ENCODE assay signal across 20 cellular contexts in genomic region chr11:4680341-4680740, GRCh38.
DNase-seq lines count a peak whose midpoint lies in the region; TF ChIP-seq lines count a peak whose summit lies in the region.
"Had no signal": no experiment of that assay in that cellular context is flagged by ENCODE, and none has a peak within 500 bp of the region (broad histone marks: within the 10 kb centered on the region; RNA-seq: fewer than 3 reads in every experiment).

No MANE protein-coding gene starts in this region.

- DNase-seq in DMS153 (lab: John Stamatoyannopoulos, UW) (peak; percentile 91), NCI-H1105 treated with DMSO at 0.1 percent for 48 hours (lab: John Stamatoyannopoulos, UW) (peak; percentile 81), NCI-H345 treated with DMSO at 0.1 percent for 48 hours (lab: John Stamatoyannopoulos, UW; ENCODE audit: unreplicated experiment) (peak; percentile 48), iPS-NIHi11 (ENCODE audit: low spot score) (no peak), NOMO-1 (lab: John Stamatoyannopoulos, UW; ENCODE audit: unreplicated experiment in 2 of 2) (no peak)
- no peak for DNase-seq in stimulated activated CD4-positive, alpha-beta T cell treated with anti-CD3 and anti-CD28 coated beads, Interleukin-15, amount 100 ng/mL, for 24 hours
- DNase-seq: activated CD4-positive, alpha-beta memory T cell treated with anti-CD3 and anti-CD28 coated beads for 36 hours; activated effector memory CD4-positive, alpha-beta T cell treated with Interleukin-2 at 50 U/mL for 16 hours; dermis blood vessel endothelial cell; hypothalamus; IMR-90; left ventricle myocardium superior; midbrain; naive thymus-derived CD8-positive, alpha-beta T cell; occipital lobe; stimulated activated CD4-positive, alpha-beta T cell treated with anti-CD3 and anti-CD28 coated beads, Interleukin-1b, Interleukin-23, amount 100 ng/mL, for 48 hours; substantia nigra had no signal

- H3K27ac ChIP-seq in VCaP: peak overlapping the region; percentile 81
- H3K27ac ChIP-seq: C4-2B, gastroesophageal sphincter had no signal

- TF ChIP-seq CTCF in VCaP (conservative IDR thresholded peaks at IDR 0.05): no peak

Comparison
In these comparisons a context has a peak if more than half of its experiments do, and no peak if none do; other contexts are left out.
1. DNase-seq: peak in DMS153 (single experiment), NCI-H1105 treated with DMSO at 0.1 percent for 48 hours (single experiment) and NCI-H345 treated with DMSO at 0.1 percent for 48 hours (single experiment); none in stimulated activated CD4-positive, alpha-beta T cell treated with anti-CD3 and anti-CD28 coated beads, Interleukin-15, amount 100 ng/mL, for 24 hours (single experiment), iPS-NIHi11 (single experiment) and NOMO-1 (0 of 2).